Comparison of ENCODE assay signal across 2 cellular contexts in the genomic region with DNA sequence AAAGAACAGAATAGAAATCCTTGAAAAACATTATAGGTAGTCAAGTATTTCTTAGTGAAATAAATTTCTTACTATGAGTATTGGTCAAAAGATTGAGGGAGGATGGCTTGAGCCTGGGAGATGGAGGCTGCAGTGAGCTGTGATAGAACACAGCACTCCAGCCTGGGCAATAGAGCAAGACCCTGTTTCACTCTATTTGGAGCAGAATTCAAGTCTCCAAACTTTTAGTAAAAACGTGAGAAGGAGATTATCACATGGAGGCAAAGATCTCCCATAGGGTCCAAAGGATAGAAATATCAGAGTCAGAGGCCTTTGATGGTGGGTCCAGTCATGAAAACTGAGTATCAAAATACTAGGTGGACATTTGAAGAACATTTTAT.
TF ChIP-seq lines count a peak whose summit lies in the region.

No MANE protein-coding gene starts in this region.

TF ChIP-seq in SK-N-SH, 30 proteins besides CTCF, POLR2A, EP300 and RAD21 (continued from another document):
- TF ChIP-seq, protein P1, sequence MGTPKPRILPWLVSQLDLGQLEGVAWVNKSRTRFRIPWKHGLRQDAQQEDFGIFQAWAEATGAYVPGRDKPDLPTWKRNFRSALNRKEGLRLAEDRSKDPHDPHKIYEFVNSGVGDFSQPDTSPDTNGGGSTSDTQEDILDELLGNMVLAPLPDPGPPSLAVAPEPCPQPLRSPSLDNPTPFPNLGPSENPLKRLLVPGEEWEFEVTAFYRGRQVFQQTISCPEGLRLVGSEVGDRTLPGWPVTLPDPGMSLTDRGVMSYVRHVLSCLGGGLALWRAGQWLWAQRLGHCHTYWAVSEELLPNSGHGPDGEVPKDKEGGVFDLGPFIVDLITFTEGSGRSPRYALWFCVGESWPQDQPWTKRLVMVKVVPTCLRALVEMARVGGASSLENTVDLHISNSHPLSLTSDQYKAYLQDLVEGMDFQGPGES (IDR thresholded peaks at IDR 0.05; ENCODE audit: low read depth, low read length), result no peak
- TF ChIP-seq SMC3 (IDR thresholded peaks at IDR 0.05; ENCODE audit: low read depth, low read length), result no peak
- no peak for TF ChIP-seq FOXJ3 (CRISPR knock-in tag; IDR thresholded peaks at IDR 0.05)
- no peak for TF ChIP-seq GABPA (IDR thresholded peaks at IDR 0.05; ENCODE audit: low read depth)
- no peak for TF ChIP-seq JUND (IDR thresholded peaks at IDR 0.05)
- no peak for TF ChIP-seq TEAD4 (IDR thresholded peaks at IDR 0.05; ENCODE audit: borderline replicate concordance, insufficient read depth)
- TF ChIP-seq, protein P2, sequence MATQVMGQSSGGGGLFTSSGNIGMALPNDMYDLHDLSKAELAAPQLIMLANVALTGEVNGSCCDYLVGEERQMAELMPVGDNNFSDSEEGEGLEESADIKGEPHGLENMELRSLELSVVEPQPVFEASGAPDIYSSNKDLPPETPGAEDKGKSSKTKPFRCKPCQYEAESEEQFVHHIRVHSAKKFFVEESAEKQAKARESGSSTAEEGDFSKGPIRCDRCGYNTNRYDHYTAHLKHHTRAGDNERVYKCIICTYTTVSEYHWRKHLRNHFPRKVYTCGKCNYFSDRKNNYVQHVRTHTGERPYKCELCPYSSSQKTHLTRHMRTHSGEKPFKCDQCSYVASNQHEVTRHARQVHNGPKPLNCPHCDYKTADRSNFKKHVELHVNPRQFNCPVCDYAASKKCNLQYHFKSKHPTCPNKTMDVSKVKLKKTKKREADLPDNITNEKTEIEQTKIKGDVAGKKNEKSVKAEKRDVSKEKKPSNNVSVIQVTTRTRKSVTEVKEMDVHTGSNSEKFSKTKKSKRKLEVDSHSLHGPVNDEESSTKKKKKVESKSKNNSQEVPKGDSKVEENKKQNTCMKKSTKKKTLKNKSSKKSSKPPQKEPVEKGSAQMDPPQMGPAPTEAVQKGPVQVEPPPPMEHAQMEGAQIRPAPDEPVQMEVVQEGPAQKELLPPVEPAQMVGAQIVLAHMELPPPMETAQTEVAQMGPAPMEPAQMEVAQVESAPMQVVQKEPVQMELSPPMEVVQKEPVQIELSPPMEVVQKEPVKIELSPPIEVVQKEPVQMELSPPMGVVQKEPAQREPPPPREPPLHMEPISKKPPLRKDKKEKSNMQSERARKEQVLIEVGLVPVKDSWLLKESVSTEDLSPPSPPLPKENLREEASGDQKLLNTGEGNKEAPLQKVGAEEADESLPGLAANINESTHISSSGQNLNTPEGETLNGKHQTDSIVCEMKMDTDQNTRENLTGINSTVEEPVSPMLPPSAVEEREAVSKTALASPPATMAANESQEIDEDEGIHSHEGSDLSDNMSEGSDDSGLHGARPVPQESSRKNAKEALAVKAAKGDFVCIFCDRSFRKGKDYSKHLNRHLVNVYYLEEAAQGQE (IDR thresholded peaks at IDR 0.05; ENCODE audit: low read depth, low read length), result no peak
- TF ChIP-seq TAF1 (IDR thresholded peaks at IDR 0.05; ENCODE audit: borderline replicate concordance, low read depth, low read length), result no peak
- no peak for TF ChIP-seq CHD2 (IDR thresholded peaks at IDR 0.05; ENCODE audit: low read length, partially characterized antibody)
- no peak for TF ChIP-seq FOXM1 (IDR thresholded peaks at IDR 0.05; ENCODE audit: low read depth)
- TF ChIP-seq EZH2phosphoT487 (IDR thresholded peaks at IDR 0.05; ENCODE audit: borderline replicate concordance, low read depth), result no peak
- TF ChIP-seq RCOR1 (IDR thresholded peaks at IDR 0.05; ENCODE audit: low read length), result no peak
- TF ChIP-seq, protein P3, sequence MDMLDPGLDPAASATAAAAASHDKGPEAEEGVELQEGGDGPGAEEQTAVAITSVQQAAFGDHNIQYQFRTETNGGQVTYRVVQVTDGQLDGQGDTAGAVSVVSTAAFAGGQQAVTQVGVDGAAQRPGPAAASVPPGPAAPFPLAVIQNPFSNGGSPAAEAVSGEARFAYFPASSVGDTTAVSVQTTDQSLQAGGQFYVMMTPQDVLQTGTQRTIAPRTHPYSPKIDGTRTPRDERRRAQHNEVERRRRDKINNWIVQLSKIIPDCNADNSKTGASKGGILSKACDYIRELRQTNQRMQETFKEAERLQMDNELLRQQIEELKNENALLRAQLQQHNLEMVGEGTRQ (IDR thresholded peaks at IDR 0.05; ENCODE audit: borderline replicate concordance, low read depth, low read length), result no peak
- no peak for TF ChIP-seq GATA2 (CRISPR knock-in tag; IDR thresholded peaks at IDR 0.05)

TF ChIP-seq in SK-N-SH treated with all-trans-retinoic acid at 6 μM for 48 hours, 23 proteins besides CTCF, POLR2A, EP300 and RAD21 (continued from another document):
- TF ChIP-seq, protein P4, sequence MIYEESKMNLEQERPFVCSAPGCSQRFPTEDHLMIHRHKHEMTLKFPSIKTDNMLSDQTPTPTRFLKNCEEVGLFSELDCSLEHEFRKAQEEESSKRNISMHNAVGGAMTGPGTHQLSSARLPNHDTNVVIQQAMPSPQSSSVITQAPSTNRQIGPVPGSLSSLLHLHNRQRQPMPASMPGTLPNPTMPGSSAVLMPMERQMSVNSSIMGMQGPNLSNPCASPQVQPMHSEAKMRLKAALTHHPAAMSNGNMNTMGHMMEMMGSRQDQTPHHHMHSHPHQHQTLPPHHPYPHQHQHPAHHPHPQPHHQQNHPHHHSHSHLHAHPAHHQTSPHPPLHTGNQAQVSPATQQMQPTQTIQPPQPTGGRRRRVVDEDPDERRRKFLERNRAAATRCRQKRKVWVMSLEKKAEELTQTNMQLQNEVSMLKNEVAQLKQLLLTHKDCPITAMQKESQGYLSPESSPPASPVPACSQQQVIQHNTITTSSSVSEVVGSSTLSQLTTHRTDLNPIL (CRISPR knock-in tag; IDR thresholded peaks at IDR 0.05; ENCODE audit: low read depth), result no peak
